ENCODE assay signal across 1 cellular context in genomic region chr4:107824367-107825071, GRCh38.
TF ChIP-seq lines count a peak whose summit lies in the region.

SGMS2 (plus strand) TSS chr4:107824932; CDS start chr4:107895554, 70,622 bp downstream.

TF ChIP-seq in WTC11, 78 proteins besides CTCF, POLR2A, EP300 and RAD21 (continued from another document):
- TF ChIP-seq CBFB (CRISPR knock-in tag; IDR thresholded peaks at IDR 0.05; ENCODE audit: low read depth): no peak
- no peak for TF ChIP-seq ZMAT4 (CRISPR knock-in tag; IDR thresholded peaks at IDR 0.05)
- no peak for TF ChIP-seq HMGXB4 (CRISPR knock-in tag; IDR thresholded peaks at IDR 0.05)
- TF ChIP-seq TEAD4 (CRISPR knock-in tag; IDR thresholded peaks at IDR 0.05): no peak
- TF ChIP-seq SOX15 (CRISPR knock-in tag; IDR thresholded peaks at IDR 0.05): no peak
TF ChIP-seq in WTC11: peak in this region for 0.
